In genomic region chr2:2613279-2614199, GRCh38 we compare ENCODE assay signal across 1 cellular context.
TF ChIP-seq lines count a peak whose summit lies in the region.

No MANE protein-coding gene starts in this region.

TF ChIP-seq in K562, 482 proteins besides CTCF, POLR2A, EP300 and RAD21 (continued from another document and continues in another):
- TF ChIP-seq PRDM10 (IDR thresholded peaks at IDR 0.05; ENCODE audit: partially characterized antibody) (no peak), ZNF695 (CRISPR knock-in tag; IDR thresholded peaks at IDR 0.05) (no peak), RBBP5 (IDR thresholded peaks at IDR 0.05; ENCODE audit: borderline replicate concordance, insufficient read depth, low read length, poor library complexity, severe bottlenecking) (no peak), YBX1 (IDR thresholded peaks at IDR 0.05) (no peak), ZNF280B (CRISPR knock-in tag; IDR thresholded peaks at IDR 0.05) (no peak), CBFB (CRISPR knock-in tag; IDR thresholded peaks at IDR 0.05) (no peak), ARID2 (IDR thresholded peaks at IDR 0.05) (no peak), U2AF2 (optimal IDR thresholded peaks at IDR 0.05; ENCODE audit: low read depth, low read length) (no peak), PHB (CRISPR knock-in tag; IDR thresholded peaks at IDR 0.05) (no peak), ZBTB9 (CRISPR knock-in tag; IDR thresholded peaks at IDR 0.05) (no peak), ZNF3 (CRISPR knock-in tag; IDR thresholded peaks at IDR 0.05) (no peak), TSHZ1 (CRISPR knock-in tag; IDR thresholded peaks at IDR 0.05) (no peak), THAP7 (CRISPR knock-in tag; IDR thresholded peaks at IDR 0.05) (no peak), ZNF764 (CRISPR knock-in tag; IDR thresholded peaks at IDR 0.05; ENCODE audit: low read depth) (no peak), ZNF512 (tag; IDR thresholded peaks at IDR 0.05) (no peak), GMEB1 (CRISPR knock-in tag; IDR thresholded peaks at IDR 0.05) (peak; percentile 92), SIRT6 (IDR thresholded peaks at IDR 0.05; ENCODE audit: low read depth, low read length) (no peak), CREB1 (IDR thresholded peaks at IDR 0.05) (peak; percentile 96), CREB1 (CRISPR knock-in tag; IDR thresholded peaks at IDR 0.05) (peak; percentile 92), ATF7 (IDR thresholded peaks at IDR 0.05) (peak; percentile 89), GTF3C2 (IDR thresholded peaks at IDR 0.05; ENCODE audit: borderline replicate concordance, extremely low read depth, insufficient read length) (no peak), SMAD3 (CRISPR knock-in tag; conservative IDR thresholded peaks at IDR 0.05) (no peak), E2F4 (CRISPR knock-in tag; IDR thresholded peaks at IDR 0.05; ENCODE audit: low read depth) (no peak), ZFPM2 (CRISPR knock-in tag; IDR thresholded peaks at IDR 0.05) (no peak), GABPA (tag; conservative IDR thresholded peaks at IDR 0.05; ENCODE audit: low read depth) (peak; percentile 35; the same call in 1 of the 2 replicates), MIER1 (IDR thresholded peaks at IDR 0.05; ENCODE audit: low read depth) (no peak), PPARD (CRISPR knock-in tag; IDR thresholded peaks at IDR 0.05) (no peak), ETV5 (CRISPR knock-in tag; IDR thresholded peaks at IDR 0.05; ENCODE audit: low read depth) (no peak), ZNF511 (CRISPR knock-in tag; IDR thresholded peaks at IDR 0.05) (no peak), ARHGAP35 (IDR thresholded peaks at IDR 0.05; ENCODE audit: partially characterized antibody) (no peak), NCOA4 (IDR thresholded peaks at IDR 0.05; ENCODE audit: partially characterized antibody) (no peak), MYBL2 (IDR thresholded peaks at IDR 0.05; ENCODE audit: low read depth) (no peak), MYBL2 (CRISPR knock-in tag; IDR thresholded peaks at IDR 0.05; ENCODE audit: borderline replicate concordance) (no peak), GTF2E2 (tag; IDR thresholded peaks at IDR 0.05) (no peak; the same call in none of the 2 replicates), HMG20A (CRISPR knock-in tag; conservative IDR thresholded peaks at IDR 0.05) (no peak)
